33 cellular contexts compared by ENCODE assay signal in genomic region chr3:185486371-185486770, GRCh38.
"Had no signal": no experiment of that assay in that cellular context is flagged by ENCODE, and none has a peak within 500 bp of the region (broad histone marks: within the 10 kb centered on the region; RNA-seq: fewer than 3 reads in every experiment).

No MANE protein-coding gene starts in this region.

- H3K4me3 ChIP-seq: adrenal gland, ascending aorta, body of pancreas, breast epithelium, cardiac muscle cell had no signal

- ATAC-seq: activated naive CD4-positive, alpha-beta T cell treated with anti-CD3 and anti-CD28 coated beads, Interleukin-2, amount 50 U/mL, for 72 hours; activated naive CD8-positive, alpha-beta T cell treated with anti-CD3 and anti-CD28 coated beads, Interleukin-2, amount 50 U/mL, for 24 hours; activated T-cell treated with anti-CD3 and anti-CD28 coated beads, Interleukin-2, amount 50 U/mL, for 4 hours; activated T-cell treated with anti-CD3 and anti-CD28 coated beads, Interleukin-2, amount 50 U/mL, for 72 hours; activated T-helper 17 cell treated with anti-CD3 and anti-CD28 coated beads, Interleukin-2, amount 50 U/mL, for 72 hours; body of pancreas had no signal

- H3K36me3 ChIP-seq: brain microvascular endothelial cell had no signal

- H3K27me3 ChIP-seq: adrenal gland, ascending aorta, body of pancreas, brain microvascular endothelial cell, breast epithelium, cardiac muscle cell had no signal

- H3K27ac ChIP-seq: adrenal gland, ascending aorta, body of pancreas, brain microvascular endothelial cell, breast epithelium, cardiac muscle cell had no signal

- DNase-seq: activated effector memory CD4-positive, alpha-beta T cell treated with anti-CD3 and anti-CD28 coated beads, Interleukin-2, amount 50 U/mL, for 16 hours; activated effector memory CD4-positive, alpha-beta T cell treated with Interleukin-2 at 50 U/mL for 16 hours; activated gamma-delta T cell; activated gamma-delta T cell treated with Interleukin-2 at 50 U/mL for 16 hours; activated naive CD4-positive, alpha-beta T cell; activated naive CD4-positive, alpha-beta T cell treated with anti-CD3 and anti-CD28 coated beads for 36 hours; activated naive CD4-positive, alpha-beta T cell treated with anti-CD3 and anti-CD28 coated beads, Interleukin-2, amount 10 ng/mL, durations not matched to agents 7 days and 5 days; activated naive CD4-positive, alpha-beta T cell treated with anti-CD3 and anti-CD28 coated beads, Interleukin-2, amount 50 U/mL, for 16 hours; activated naive CD4-positive, alpha-beta T cell treated with Interleukin-2 at 50 U/mL for 16 hours; activated naive CD8-positive, alpha-beta T cell treated with anti-CD3 and anti-CD28 coated beads for 36 hours; activated naive CD8-positive, alpha-beta T cell treated with anti-CD3 and anti-CD28 coated beads, Interleukin-2, amount 10 ng/mL, durations not matched to agents 7 days and 5 days; activated naive CD8-positive, alpha-beta T cell treated with anti-CD3 and anti-CD28 coated beads, Interleukin-2, amount 50 U/mL, for 24 hours; activated T-cell treated with anti-CD3 and anti-CD28 coated beads for 4 hours; activated T-cell treated with anti-CD3 and anti-CD28 coated beads, Interleukin-2, amount 50 U/mL, for 1 hour; activated T-cell treated with anti-CD3 and anti-CD28 coated beads, Interleukin-2, amount 50 U/mL, for 24 hours; activated T-cell treated with anti-CD3 and anti-CD28 coated beads, Interleukin-2, amount 50 U/mL, for 4 hours; activated T-cell treated with anti-CD3 and anti-CD28 coated beads, Interleukin-2, amount 50 U/mL, for 48 hours; activated T-cell treated with anti-CD3 and anti-CD28 coated beads, Interleukin-2, amount 50 U/mL, for 72 hours; adrenal gland; amniotic stem cell; amygdala; anterior cingulate cortex; aorta; body of pancreas; brain microvascular endothelial cell; caudate nucleus; central memory CD4-positive, alpha-beta T cell; cerebellar nuclear complex had no signal

- H3K4me1 ChIP-seq: adrenal gland, ascending aorta, breast epithelium had no signal

- H3K9me3 ChIP-seq: adrenal gland, ascending aorta, body of pancreas, breast epithelium had no signal
